In the genomic region with DNA sequence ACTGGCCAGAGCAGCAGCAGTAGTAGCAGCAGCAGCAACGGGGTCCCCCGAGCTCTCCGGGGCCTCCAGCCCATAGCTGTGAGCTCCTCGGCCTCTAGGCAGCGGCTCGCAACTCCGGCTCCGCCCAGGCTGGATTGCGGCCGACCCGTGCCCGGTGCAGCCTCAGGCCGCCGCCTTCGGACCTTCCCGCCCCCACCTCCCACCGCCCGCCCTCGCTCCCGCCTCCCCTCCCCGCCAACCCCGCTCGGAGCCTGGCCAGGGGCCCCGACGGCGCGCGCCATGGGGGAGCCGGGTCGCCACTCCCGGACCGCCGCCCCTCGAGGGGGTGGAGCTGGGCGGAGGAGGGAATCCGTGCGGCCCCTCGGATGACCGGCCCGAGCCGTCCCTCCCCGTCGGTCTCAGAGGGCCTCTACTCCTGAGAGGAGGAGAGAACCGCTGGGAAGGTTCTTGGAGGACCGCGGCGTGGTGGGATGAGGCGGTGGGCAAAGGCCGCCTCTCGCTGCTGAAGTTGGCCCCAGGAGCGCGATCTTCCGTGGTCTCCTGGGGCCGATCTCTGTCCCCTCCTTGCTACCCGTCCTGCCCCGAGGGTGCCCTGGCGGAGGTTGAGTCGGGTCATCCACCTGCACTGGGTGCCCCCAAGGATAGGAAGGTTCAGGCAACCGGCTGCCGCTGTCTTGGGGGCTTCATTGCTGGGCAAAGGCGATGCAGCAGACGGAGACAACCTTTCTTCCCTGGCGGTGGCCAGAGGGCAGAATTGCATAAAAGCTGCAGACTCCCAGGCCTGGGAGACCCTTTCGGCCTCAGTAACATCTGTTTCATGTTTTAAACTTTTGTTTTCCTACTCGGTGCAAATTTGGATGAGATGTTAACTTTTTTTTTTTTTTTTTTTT, we compare ENCODE assay signal across 8 cellular contexts. TPM values are rescaled to one million over a fixed set of nuclear protein-coding genes. Genes with fewer than 3 reads are reported as not detected.
DNase-seq lines count a peak whose midpoint lies in the region; ATAC-seq and TF ChIP-seq lines count a peak whose summit lies in the region.
"Had no signal": no experiment of that assay in that cellular context is flagged by ENCODE, and none has a peak within 500 bp of the region (broad histone marks: within the 10 kb centered on the region; RNA-seq: fewer than 3 reads in every experiment).

Gene ADAM33 (minus strand): TSS at position 80 of the 890 bp plus-strand sequence. CDS start 6 bp downstream, at position 74.

- in situ Hi-C loops in Panc1 (cut with HindIII; ENCODE audit: low pct_unique_long_range_greater_than_20kb, low sequenced_read_pairs): no loop called here

- CTCF ChIA-PET in Panc1 (lab: Charles Lee): no interaction called here

- H3K36me3 ChIP-seq in Panc1 (ENCODE audit: control insufficient read depth, insufficient read depth, low read length): no peaks in the 10 kb centered on the region
- no peaks in the 10 kb centered on the region for H3K36me3 ChIP-seq in esophagus (ENCODE audit: control insufficient read depth in 2 of 2, insufficient read depth in 2 of 2, low read length in 1 of 2)
- H3K36me3 ChIP-seq in tibial nerve: no peaks in the 10 kb centered on the region

- POLR2A ChIA-PET in Panc1 (lab: Charles Lee): interaction anchor here (0.6 kb wide), 2 partner anchors 7 to 101 kb away, joined by 3 to 4 read pairs; no protein-coding TSS in a partner anchor

- no peaks in the 10 kb centered on the region for H3K9me3 ChIP-seq in Panc1 (ENCODE audit: control insufficient read depth, insufficient read depth, low read depth, low read length)
- no peaks in the 10 kb centered on the region for H3K9me3 ChIP-seq in esophagus (ENCODE audit: control insufficient read depth in 2 of 2, insufficient read depth in 1 of 2, low read depth in 1 of 2, low read length in 1 of 2)
- H3K9me3 ChIP-seq in tibial nerve: no peaks in the 10 kb centered on the region

- BruUV-seq in Panc1 (replicated peaks; lab: Mats Ljungman, UMichigan): no TSS peak

- no peak for DNase-seq in Panc1 (ENCODE audit: low read depth, low spot score)
- no peak for DNase-seq in mesenteric fat pad (ENCODE audit: low spot score)
- peak; percentile 25 to 44 for DNase-seq in tibial nerve (ENCODE audit: low spot score in 2 of 2)
- DNase-seq in NCI-H526 treated with DMSO at 0.1 percent for 48 hours (lab: John Stamatoyannopoulos, UW): no peak
- no peak for DNase-seq in activated CD4-positive, alpha-beta T cell treated with anti-CD3 and anti-CD28 coated beads, Interleukin-2, amount 50 U/mL, for 1 hour
- no peak for DNase-seq in DMS79 (lab: John Stamatoyannopoulos, UW)
- DNase-seq: islet precursor cell had no signal

- H3K27ac ChIP-seq in Panc1 (ENCODE audit: low read length) (no peak within 1 kb of the TSS), esophagus (ENCODE audit: low read depth in 2 of 2, low read length in 1 of 2) (peak within 1 kb of the TSS; percentile 60 to 83), tibial nerve (peak within 1 kb of the TSS; percentile 37 to 93 (median 72))

- peak within 1 kb of the TSS; percentile 19 to 23 for H3K4me3 ChIP-seq in Panc1 (ENCODE audit: low read depth in 2 of 2, low read length in 2 of 2)
- H3K4me3 ChIP-seq in esophagus (ENCODE audit: low read depth in 1 of 2, low read length in 2 of 2): peak within 1 kb of the TSS; percentile 42 to 51
- H3K4me3 ChIP-seq in tibial nerve: peak within 1 kb of the TSS; percentile 34 to 72 (median 46)

- H3K4me1 ChIP-seq in Panc1 (ENCODE audit: control insufficient read depth, insufficient read depth, low read length) (no peaks in the 10 kb centered on the region; the same call in 1 of the 2 replicates), esophagus (ENCODE audit: control insufficient read depth in 2 of 2, insufficient read depth in 2 of 2, low read length in 1 of 2) (peaks cover 11% of the 10 kb centered on the region in 2 donors), tibial nerve (peaks cover 0 to 68% (median 33%) of the 10 kb centered on the region in 4 donors)

- WGBS in esophagus, 2 donors: 12% methylated on average over 38 to 65 of the region's 65 CpGs
- WGBS in tibial nerve, 2 donors: 21% methylated on average over 23 to 36 of the region's 65 CpGs

- intact Hi-C loops in Panc1 (cut with micrococcal nuclease; ENCODE audit: unreplicated experiment): no loop called here

- peak in 1 of 2 donors; percentile 23 for TF ChIP-seq EP300 in tibial nerve (IDR thresholded peaks at IDR 0.05)

- ATAC-seq in Panc1: peak; percentile 41

- no peaks in the 10 kb centered on the region for H3K27me3 ChIP-seq in Panc1 (ENCODE audit: control insufficient read depth, insufficient read depth, low read length)
- H3K27me3 ChIP-seq in esophagus (ENCODE audit: control insufficient read depth in 1 of 2, insufficient read depth in 2 of 2, low read length in 2 of 2): no peaks in the 10 kb centered on the region
- H3K27me3 ChIP-seq in tibial nerve: peaks cover 0 to 16% of the 10 kb centered on the region in 2 donors

- TF ChIP-seq CTCF in Panc1 (IDR thresholded peaks at IDR 0.05) (no peak), tibial nerve (IDR thresholded peaks at IDR 0.05) (peak in 1 of 5 experiments; percentile 39)

- peak in 1 of 2 donors; percentile 22 for TF ChIP-seq POLR2A in tibial nerve (IDR thresholded peaks at IDR 0.05)

RNA-seq across cellular contexts. Expression of gene ADAM33, which starts in this region (rescaled TPM):
- total RNA-seq in Panc1 (2021; ENCODE audit: unreplicated experiment) (0.62 TPM), mesenteric fat pad (30.7 TPM), tibial nerve (100 to 1,000 TPM; 162 to 385 (median 274) TPM)
- polyA plus RNA-seq in Panc1 (2012; ENCODE audit: insufficient read length): 1.1 TPM
- polyA plus RNA-seq in esophagus: 10 to 100 TPM; 27.3 to 83.1 TPM

Comparison
In these comparisons a context has a peak if more than half of its experiments do, and no peak if none do; other contexts are left out.
1. RNA of gene ADAM33 (total RNA-seq): 162 to 385 TPM in tibial nerve and 30.7 TPM in mesenteric fat pad (single experiment); 0.62 TPM in Panc1 (single experiment); every median in the first group is over 10 times any median in the second.
2. DNase-seq: peak in tibial nerve (2 of 2); none in Panc1 (single experiment), mesenteric fat pad (single experiment), NCI-H526 treated with DMSO at 0.1 percent for 48 hours (single experiment), activated CD4-positive, alpha-beta T cell treated with anti-CD3 and anti-CD28 coated beads, Interleukin-2, amount 50 U/mL, for 1 hour (single experiment) and DMS79 (single experiment).
3. Peak in every context shown above with its lines, with median percentiles within 50 percentile points of each other: H3K4me3 ChIP-seq.